In genomic region chr4:112144546-112145325, GRCh38 we compare ENCODE assay signal across 1 cellular context.
TF ChIP-seq lines count a peak whose summit lies in the region.

No MANE protein-coding gene starts in this region.

TF ChIP-seq in GM12878, 131 proteins besides CTCF, POLR2A, EP300 and RAD21 (continued from another document):
- TF ChIP-seq WRNIP1 (IDR thresholded peaks at IDR 0.05; ENCODE audit: borderline replicate concordance, low read depth, low read length) (no peak), POLR2AphosphoS5 (IDR thresholded peaks at IDR 0.05; ENCODE audit: low read length) (no peak), ZBTB11 (CRISPR knock-in tag; IDR thresholded peaks at IDR 0.05) (no peak), USF1 (IDR thresholded peaks at IDR 0.05; ENCODE audit: borderline replicate concordance, extremely low read length, insufficient read depth, low read depth, low read length) (no peak), ZNF592 (IDR thresholded peaks at IDR 0.05) (no peak)
